ENCODE assay signal across 9 cellular contexts in genomic region chr9:117414220-117414905, GRCh38. TPM values are rescaled to one million over a fixed set of nuclear protein-coding genes. Genes with fewer than 3 reads are reported as not detected.
DNase-seq lines count a peak whose midpoint lies in the region; ATAC-seq and TF ChIP-seq lines count a peak whose summit lies in the region.
"Had no signal": no experiment of that assay in that cellular context is flagged by ENCODE, and none has a peak within 500 bp of the region (broad histone marks: within the 10 kb centered on the region; RNA-seq: fewer than 3 reads in every experiment).

No MANE protein-coding gene starts in this region.

- no peaks in the 10 kb centered on the region for H3K27me3 ChIP-seq in BE2C
- no peaks in the 10 kb centered on the region for H3K27me3 ChIP-seq in dorsolateral prefrontal cortex
- H3K27me3 ChIP-seq in aorta (ENCODE audit: control insufficient read depth in 1 of 2, insufficient read depth in 2 of 2, low read length in 1 of 2) = peaks cover 0 to 2% of the 10 kb centered on the region in 2 donors

- 0 to 1% methylated on average over 49 to 77 of the region's 77 CpGs for WGBS in aorta, 2 donors

- no peak for ATAC-seq in memory B cell (ENCODE audit: low read depth)
- peak; percentile 59 for ATAC-seq in aorta (ENCODE audit: low FRiP score)
- ATAC-seq in HG03442 (IDR thresholded peaks at IDR 0.05; ENCODE audit: unreplicated experiment) = no peak

- no peaks in the 10 kb centered on the region for H3K4me1 Mint-ChIP-seq in memory B cell

- H3K36me3 Mint-ChIP-seq in memory B cell = no peaks in the 10 kb centered on the region

- TF ChIP-seq CTCF in BE2C (IDR thresholded peaks at IDR 0.05; ENCODE audit: low read depth, low read length) = no peak
- peak in 21 of 56 donors; percentile 6 to 38 (median 18) for TF ChIP-seq CTCF in dorsolateral prefrontal cortex (IDR thresholded peaks at IDR 0.05 in 54 of 56, conservative IDR thresholded peaks at IDR 0.05 in 2 of 56; ENCODE audit: low read depth in 1 of 56, partially characterized antibody in 56 of 56)

- H3K4me1 ChIP-seq in BE2C (peaks cover 20% of the 10 kb centered on the region), aorta (ENCODE audit: control insufficient read depth in 1 of 2, insufficient read depth in 2 of 2, low read length in 2 of 2) (no peaks in the 10 kb centered on the region)

- H3K4me3 ChIP-seq in BE2C (ENCODE audit: low read depth, low read length) (peak overlapping the region; percentile 81), dorsolateral prefrontal cortex (peak overlapping the region; percentile 53 to 91 (median 74)), aorta (ENCODE audit: low read length in 2 of 2) (peak overlapping the region; percentile 63 to 70)

- H3K27ac Mint-ChIP-seq in memory B cell = no peak overlapping the region
- H3K27ac Mint-ChIP-seq: activated naive CD4-positive, alpha-beta T cell treated with anti-CD3 and anti-CD28 coated beads, Interleukin-2, amount 50 U/mL, for 72 hours had no signal

- peak overlapping the region in 34 of 59 donors; percentile 7 to 83 (median 58) for H3K27ac ChIP-seq in dorsolateral prefrontal cortex
- H3K27ac ChIP-seq in aorta (ENCODE audit: low read depth in 1 of 2, low read length in 2 of 2) = no peak overlapping the region

- peaks cover 3% of the 10 kb centered on the region for H3K9me3 Mint-ChIP-seq in memory B cell

- DNase-seq in BE2C (peak; percentile 67), HuH-7.5 (ENCODE audit: low spot score) (peak; percentile 48), dorsolateral prefrontal cortex (peak in 6 of 10 donors; percentile 33 to 68 (median 58)), memory B cell (ENCODE audit: low spot score in 2 of 2) (no peak), aorta (peak; percentile 44 to 81), RKO (ENCODE audit: low spot score) (no peak), AML-193 (lab: John Stamatoyannopoulos, UW) (no peak)

- H3K9me3 ChIP-seq in BE2C = no peaks in the 10 kb centered on the region
- H3K9me3 ChIP-seq in aorta (ENCODE audit: control insufficient read depth, low read length) = no peaks in the 10 kb centered on the region

- H3K4me3 Mint-ChIP-seq in memory B cell = peak overlapping the region; percentile 24

- intact Hi-C loops in dorsolateral prefrontal cortex (cut with DNase I) = loop anchor here (2.0 to 10.0 kb wide), 5 partner anchors 48 to 680 kb away; no protein-coding TSS in a partner anchor
- intact Hi-C loops in aorta (cut with DNase I) = loop anchor here (5.0 kb wide), 2 partner anchors 167 to 677 kb away; no protein-coding TSS in a partner anchor

- peaks cover 25% of the 10 kb centered on the region for H3K36me3 ChIP-seq in BE2C
- H3K36me3 ChIP-seq in aorta (ENCODE audit: control insufficient read depth in 1 of 2, insufficient read depth in 2 of 2, low read length in 1 of 2) = no peaks in the 10 kb centered on the region

- H3K27me3 Mint-ChIP-seq in memory B cell = peaks cover 18% of the 10 kb centered on the region

RNA-seq across cellular contexts. Expression of gene ASTN2, which starts 0.5 kb away (rescaled TPM):
- polyA plus RNA-seq in BE2C (2012; ENCODE audit: insufficient read depth, insufficient read length, low read depth) = 53.7 TPM
- total RNA-seq in dorsolateral prefrontal cortex (10 to 100 TPM; 33.6 to 67.1 (median 52.4) TPM), aorta (1 to 10 TPM; 7.2 to 7.5 TPM)
- 1 to 10 TPM; 1.0 to 1.5 TPM for polyA plus RNA-seq in aorta

Comparison
In these comparisons a context has a peak if more than half of its experiments do, and no peak if none do; other contexts are left out.
1. DNase-seq: peak in BE2C (single experiment), HuH-7.5 (single experiment), dorsolateral prefrontal cortex (6 of 10) and aorta (2 of 2); none in memory B cell (0 of 2), RKO (single experiment) and AML-193 (0 of 2).
2. H3K27ac ChIP-seq: peak in dorsolateral prefrontal cortex (34 of 59); none in aorta (0 of 2).
3. RNA of gene ASTN2, which starts 0.5 kb away (total RNA-seq): 33.6 to 67.1 TPM in dorsolateral prefrontal cortex; 7.2 to 7.5 TPM in aorta; every median in the first group is over 4 times any median in the second.
4. Peak in every context shown above with its lines, with median percentiles within 50 percentile points of each other: H3K4me3 ChIP-seq.